ENCODE assay signal across 8 cellular contexts in genomic region chr16:58516768-58517107, GRCh38. TPM values are rescaled to one million over a fixed set of nuclear protein-coding genes. Genes with fewer than 3 reads are reported as not detected.
DNase-seq lines count a peak whose midpoint lies in the region; TF ChIP-seq lines count a peak whose summit lies in the region.

No MANE protein-coding gene starts in this region.

- H3K4me3 ChIP-seq in GM23248 (no peak overlapping the region), iPS-20b (ENCODE audit: low read length) (peak overlapping the region; percentile 91)

- no peak overlapping the region for H2AFZ ChIP-seq in GM23248

- H3K4me1 Mint-ChIP-seq in activated CD4-positive, alpha-beta memory T cell treated with anti-CD3 and anti-CD28 coated beads for 36 hours (ENCODE audit: low read depth): peaks cover 45% of the 10 kb centered on the region

- CTCF ChIA-PET in activated CD4-positive, alpha-beta memory T cell treated with anti-CD3 and anti-CD28 coated beads for 36 hours (lab: Charles Lee): interaction anchor here (8.5 kb wide), 1 partner anchor 239 kb away, joined by 96 read pairs; no protein-coding TSS in a partner anchor

- POLR2A ChIA-PET in activated CD4-positive, alpha-beta memory T cell treated with anti-CD3 and anti-CD28 coated beads for 36 hours (lab: Charles Lee): interaction anchor here (2.0 kb wide), 1 partner anchor 124 kb away, joined by 4 read pairs; no protein-coding TSS in a partner anchor

- H3K27me3 Mint-ChIP-seq in activated CD4-positive, alpha-beta memory T cell treated with anti-CD3 and anti-CD28 coated beads for 36 hours: no peaks in the 10 kb centered on the region

- H4K20me1 ChIP-seq in GM23248 (ENCODE audit: insufficient read depth): no peaks in the 10 kb centered on the region

- peaks cover 28% of the 10 kb centered on the region for H3K36me3 Mint-ChIP-seq in activated CD4-positive, alpha-beta memory T cell treated with anti-CD3 and anti-CD28 coated beads for 36 hours

- 86 to 90% methylated on average over 4 of the region's 4 CpGs for WGBS in GM23248 (ENCODE audit: low coverage in 1 of 2, low lambda C conversion rate in 2 of 2, missing lambda C conversion rate in 2 of 2), 2 experiments

- H3K4me1 ChIP-seq in GM23248 (ENCODE audit: insufficient read depth): peaks cover 4% of the 10 kb centered on the region; the same call in 1 of the 2 replicates
- H3K4me1 ChIP-seq in iPS-20b (ENCODE audit: insufficient read depth, low read length): peaks cover 5% of the 10 kb centered on the region; the same call in 1 of the 2 replicates

- H3K27ac ChIP-seq in 22Rv1 (peak overlapping the region; percentile 89), GM23248 (no peak overlapping the region), iPS-20b (ENCODE audit: low read length) (no peak overlapping the region)

- DNase-seq in GM23248 (no peak), DMS114 treated with DMSO at 0.1 percent for 48 hours (lab: John Stamatoyannopoulos, UW; ENCODE audit: unreplicated experiment) (no peak), EL (no peak), OCI-M2 (lab: John Stamatoyannopoulos, UW; ENCODE audit: unreplicated experiment) (no peak), NCI-H1048 (lab: John Stamatoyannopoulos, UW) (no peak)
- no peak for DNase-seq in activated CD4-positive, alpha-beta memory T cell treated with anti-CD3 and anti-CD28 coated beads for 36 hours

- peak overlapping the region; percentile 89 for H3K4me3 Mint-ChIP-seq in activated CD4-positive, alpha-beta memory T cell treated with anti-CD3 and anti-CD28 coated beads for 36 hours

- H3K27me3 ChIP-seq in GM23248 (replicated peaks; ENCODE audit: insufficient read depth) (no peaks in the 10 kb centered on the region), iPS-20b (ENCODE audit: insufficient read depth, low read length) (no peaks in the 10 kb centered on the region)

- in situ Hi-C loops in GM23248 (cut with MboI): no loop called here

- H3K9me3 ChIP-seq in GM23248 (ENCODE audit: low read depth): no peaks in the 10 kb centered on the region
- H3K9me3 ChIP-seq in iPS-20b (ENCODE audit: insufficient read depth, low read depth, low read length): no peaks in the 10 kb centered on the region

- peak overlapping the region; percentile 0 for H3K27ac Mint-ChIP-seq in activated CD4-positive, alpha-beta memory T cell treated with anti-CD3 and anti-CD28 coated beads for 36 hours

- no peaks in the 10 kb centered on the region for H3K9me2 ChIP-seq in GM23248 (ENCODE audit: insufficient read depth)

- H3K36me3 ChIP-seq in GM23248 (ENCODE audit: low read depth) (peaks cover 25% of the 10 kb centered on the region), iPS-20b (ENCODE audit: insufficient read depth, low read depth, low read length) (peaks cover 59% of the 10 kb centered on the region)

- H3K9ac ChIP-seq in GM23248 (peak overlapping the region; percentile 30; the same call in 1 of the 2 replicates), iPS-20b (ENCODE audit: low read depth, low read length) (peak overlapping the region; percentile 70; the same call in 1 of the 2 replicates)

- H3F3A ChIP-seq in GM23248 (ENCODE audit: insufficient read depth): peaks cover 35% of the 10 kb centered on the region

- no peaks in the 10 kb centered on the region for H3K9me3 Mint-ChIP-seq in activated CD4-positive, alpha-beta memory T cell treated with anti-CD3 and anti-CD28 coated beads for 36 hours

- no peak for TF ChIP-seq CTCF in 22Rv1 (IDR thresholded peaks at IDR 0.05)

- H3K4me2 ChIP-seq in GM23248 (ENCODE audit: unreplicated experiment): no peak overlapping the region

- intact Hi-C loops in activated CD4-positive, alpha-beta memory T cell treated with anti-CD3 and anti-CD28 coated beads for 36 hours (cut with micrococcal nuclease): no loop called here

- H3K79me2 ChIP-seq in GM23248 (ENCODE audit: insufficient read depth): peaks cover 10% of the 10 kb centered on the region; the same call in 1 of the 2 replicates

RNA-seq across cellular contexts. Expression of gene SETD6, which starts 1.4 kb away (rescaled TPM):
- 11.5 and 14.9 TPM in 2 replicates for total RNA-seq in GM23248 (2014; rRNA removed; shearing (Covaris generic))
- 8.7 and 9.4 TPM in 2 replicates for polyA plus RNA-seq in GM23248 (2016; fragmentation: Nextera tagmentation; extraction: Ambion mirVana)
- total RNA-seq in activated CD4-positive, alpha-beta memory T cell treated with anti-CD3 and anti-CD28 coated beads for 36 hours: 10 to 100 TPM; 12.9 to 14.5 TPM

RNA-seq across cellular contexts. Expression of gene NDRG4, which starts 16.8 kb away (rescaled TPM):
- total RNA-seq in GM23248 (2014; rRNA removed; shearing (Covaris generic)): 4.7 and 7.1 TPM in 2 replicates
- 2.5 and 3.4 TPM in 2 replicates for polyA plus RNA-seq in GM23248 (2016; fragmentation: Nextera tagmentation; extraction: Ambion mirVana)
- 1 to 10 TPM; 1.3 to 1.6 TPM for total RNA-seq in activated CD4-positive, alpha-beta memory T cell treated with anti-CD3 and anti-CD28 coated beads for 36 hours
